13 cellular contexts compared by ENCODE assay signal in genomic region chr1:17755120-17755519, GRCh38. TPM values are rescaled to one million over a fixed set of nuclear protein-coding genes. Genes with fewer than 3 reads are reported as not detected.
DNase-seq lines count a peak whose midpoint lies in the region; ATAC-seq and TF ChIP-seq lines count a peak whose summit lies in the region.
"Had no signal": no experiment of that assay in that cellular context is flagged by ENCODE, and none has a peak within 500 bp of the region (broad histone marks: within the 10 kb centered on the region; RNA-seq: fewer than 3 reads in every experiment).

A gene with protein sequence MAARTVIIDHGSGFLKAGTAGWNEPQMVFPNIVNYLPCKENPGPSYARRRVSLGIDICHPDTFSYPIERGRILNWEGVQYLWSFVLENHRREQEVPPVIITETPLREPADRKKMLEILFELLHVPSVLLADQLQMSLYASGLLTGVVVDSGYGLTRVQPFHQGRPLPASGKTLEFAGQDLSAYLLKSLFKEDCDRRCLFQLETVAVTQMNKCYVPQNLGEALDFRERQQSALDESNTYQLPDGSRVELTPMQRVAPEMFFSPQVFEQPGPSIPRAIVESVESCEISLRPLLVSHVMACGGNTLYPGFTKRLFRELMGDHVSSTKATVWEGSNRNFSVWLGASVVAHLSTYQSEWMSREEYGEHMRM (plus strand): TSS chr1:17755333. CDS start chr1:17823009, 67,676 bp downstream.

- H3F3A ChIP-seq in PC-9 (ENCODE audit: insufficient read depth, low read depth): no peaks in the 10 kb centered on the region

- POLR2A ChIA-PET in PC-9 (lab: Charles Lee; ENCODE audit: unreplicated experiment): no interaction called here

- H4K20me1 ChIP-seq in PC-9 (ENCODE audit: insufficient read depth): no peaks in the 10 kb centered on the region
- no peaks in the 10 kb centered on the region for H4K20me1 ChIP-seq in fibroblast of lung (ENCODE audit: control insufficient read depth, extremely low read depth, insufficient read depth, low read length)

- H3K27ac ChIP-seq in PC-9 (no peak within 1 kb of the TSS), fibroblast of lung (ENCODE audit: insufficient read depth, low read length) (no peak within 1 kb of the TSS)
- H3K27ac ChIP-seq: coronary artery, parathyroid adenoma had no signal

- H3K79me2 ChIP-seq in PC-9 (ENCODE audit: low read depth): no peaks in the 10 kb centered on the region
- no peaks in the 10 kb centered on the region for H3K79me2 ChIP-seq in fibroblast of lung (ENCODE audit: control insufficient read depth, insufficient read depth, low read length)
- H3K79me2 ChIP-seq: parathyroid adenoma had no signal

- H3K9me3 ChIP-seq in PC-9 (ENCODE audit: insufficient read depth, low read depth): no peaks in the 10 kb centered on the region; the same call in 1 of the 2 replicates
- peaks cover 1% of the 10 kb centered on the region for H3K9me3 ChIP-seq in fibroblast of lung (ENCODE audit: control insufficient read depth, insufficient read depth, low read depth, low read length)

- no peaks in the 10 kb centered on the region for H3K4me1 ChIP-seq in PC-9 (replicated peaks; ENCODE audit: insufficient read depth)
- H3K4me1 ChIP-seq in fibroblast of lung (ENCODE audit: control insufficient read depth, extremely low read depth, insufficient read depth, low read length): no peaks in the 10 kb centered on the region
- H3K4me1 ChIP-seq: parathyroid adenoma had no signal

- H3K4me2 ChIP-seq in PC-9: no peak within 1 kb of the TSS
- H3K4me2 ChIP-seq in fibroblast of lung (ENCODE audit: extremely low read depth, insufficient read depth, low read length): no peak within 1 kb of the TSS

- H3K4me3 ChIP-seq in AG10803 (ENCODE audit: low read length): no peak within 1 kb of the TSS
- H3K4me3 ChIP-seq in PC-9: no peak within 1 kb of the TSS
- no peak within 1 kb of the TSS for H3K4me3 ChIP-seq in fibroblast of lung (replicated peaks in 1 of 4; ENCODE audit: control extremely low read depth in 1 of 4, insufficient read depth in 1 of 4, low read depth in 3 of 4, low read length in 4 of 4)
- H3K4me3 ChIP-seq: coronary artery had no signal

- CTCF ChIA-PET in PC-9 (lab: Charles Lee): interaction anchor here (0.7 kb wide), 1 partner anchor 1068 kb away, joined by 5 read pairs; no protein-coding TSS in a partner anchor

- H3K36me3 ChIP-seq in PC-9 (ENCODE audit: low read depth): no peaks in the 10 kb centered on the region
- no peaks in the 10 kb centered on the region for H3K36me3 ChIP-seq in fibroblast of lung (ENCODE audit: control insufficient read depth, insufficient read depth, low read length)

- H3K9me2 ChIP-seq in PC-9 (ENCODE audit: insufficient read depth): no peaks in the 10 kb centered on the region

- ATAC-seq in GM18498 (IDR thresholded peaks at IDR 0.05; ENCODE audit: unreplicated experiment): no peak

- BruUV-seq in PC-9 (replicated peaks; lab: Mats Ljungman, UMichigan): no TSS peak

- H2AFZ ChIP-seq in PC-9: no peak within 1 kb of the TSS
- H2AFZ ChIP-seq in fibroblast of lung (ENCODE audit: low read length): no peak within 1 kb of the TSS
- H2AFZ ChIP-seq: parathyroid adenoma had no signal

- no peak for DNase-seq in AG10803 (ENCODE audit: low read depth)
- peak in 1 of 2 experiments; percentile 7 for DNase-seq in PC-9
- no peak for DNase-seq in fibroblast of lung (ENCODE audit: low read depth in 2 of 2)
- no peak for DNase-seq in NCI-H1436 (lab: John Stamatoyannopoulos, UW)
- DNase-seq in SIG-M5 (lab: John Stamatoyannopoulos, UW): no peak
- no peak for DNase-seq in NCI-H345 (lab: John Stamatoyannopoulos, UW)
- DNase-seq: DMS79, T-helper 2 cell had no signal

- H3K9ac ChIP-seq in fibroblast of lung (ENCODE audit: insufficient read depth, low read length): no peak within 1 kb of the TSS
- H3K9ac ChIP-seq: parathyroid adenoma had no signal

- intact Hi-C loops in PC-9 (cut with micrococcal nuclease; ENCODE audit: unreplicated experiment): no loop called here

- TF ChIP-seq CTCF in AG10803 (conservative IDR thresholded peaks at IDR 0.05; ENCODE audit: low read length): peak; percentile 18
- peak; percentile 44; the same call in 2 of the 3 replicates for TF ChIP-seq CTCF in GM12872 (IDR thresholded peaks at IDR 0.05; ENCODE audit: insufficient read depth, low read depth, low read length)
- peak; percentile 56 for TF ChIP-seq CTCF in PC-9 (conservative IDR thresholded peaks at IDR 0.05)
- peak; percentile 14 to 26 for TF ChIP-seq CTCF in fibroblast of lung (conservative IDR thresholded peaks at IDR 0.05 in 1 of 2, IDR thresholded peaks at IDR 0.05 in 1 of 2; ENCODE audit: low read depth in 1 of 2, low read length in 2 of 2)

- H3K27me3 ChIP-seq in PC-9 (ENCODE audit: insufficient read depth, low read depth) (no peaks in the 10 kb centered on the region), fibroblast of lung (ENCODE audit: control insufficient read depth, insufficient read depth, low read length) (no peaks in the 10 kb centered on the region)

RNA-seq across cellular contexts. Expression of the gene that starts here (rescaled TPM):
- total RNA-seq in PC-9 (2021) (0.55 and 0.68 TPM in 2 replicates), fibroblast of lung (not detected in 2 replicates)
- 0.06 and 0.15 TPM in 2 replicates for polyA plus RNA-seq in fibroblast of lung
- polyA plus RNA-seq in fibroblast of lung (2012): 0.13 and 0.15 TPM in 2 replicates
- 2.6 TPM in 1 of 2 replicates, not detected in the other for polyA minus RNA-seq in fibroblast of lung (ENCODE audit: low replicate concordance)
- total RNA-seq: temporal lobe had no signal
